In genomic region chr7:4144801-4145470, GRCh38 we compare ENCODE assay signal across 11 cellular contexts.
DNase-seq lines count a peak whose midpoint lies in the region; ATAC-seq and TF ChIP-seq lines count a peak whose summit lies in the region.
"Had no signal": no experiment of that assay in that cellular context is flagged by ENCODE, and none has a peak within 500 bp of the region (broad histone marks: within the 10 kb centered on the region; RNA-seq: fewer than 3 reads in every experiment).

No MANE protein-coding gene starts in this region.

- H3K4me2 ChIP-seq in skeletal muscle satellite cell (ENCODE audit: low read length): peak overlapping the region; percentile 64

- no peak for ATAC-seq in left lobe of liver

- no peak overlapping the region for H3K27ac Mint-ChIP-seq in CD4-positive, alpha-beta memory T cell

- H3K9me3 ChIP-seq in skeletal muscle satellite cell (replicated peaks; ENCODE audit: low read length): no peaks in the 10 kb centered on the region
- no peaks in the 10 kb centered on the region for H3K9me3 ChIP-seq in CD4-positive, alpha-beta memory T cell (ENCODE audit: control insufficient read depth in 1 of 2, low read length in 2 of 2)

- CTCF ChIA-PET in CD4-positive, alpha-beta memory T cell (lab: Charles Lee; ENCODE audit: partially characterized antibody): no interaction called here

- peaks cover 11% of the 10 kb centered on the region for H3K4me1 ChIP-seq in skeletal muscle satellite cell (ENCODE audit: control insufficient read depth, insufficient read depth, low read length)
- no peaks in the 10 kb centered on the region for H3K4me1 ChIP-seq in CD4-positive, alpha-beta memory T cell (ENCODE audit: insufficient read depth, low read length)

- H3K4me1 Mint-ChIP-seq in CD4-positive, alpha-beta memory T cell: peaks cover 0 to 2% (median 0%) of the 10 kb centered on the region in 4 donors

- no peaks in the 10 kb centered on the region for H3K36me3 Mint-ChIP-seq in CD4-positive, alpha-beta memory T cell
- H3K36me3 Mint-ChIP-seq: IgD-negative memory B cell had no signal

- H3K27ac ChIP-seq in coronary artery: no peak overlapping the region
- no peak overlapping the region for H3K27ac ChIP-seq in CD4-positive, alpha-beta memory T cell (ENCODE audit: low read depth, low read length)

- intact Hi-C loops in CD4-positive, alpha-beta memory T cell (cut with micrococcal nuclease): no loop called here

- no peak overlapping the region for H3K4me3 Mint-ChIP-seq in CD4-positive, alpha-beta memory T cell

- no peak overlapping the region for H3K9ac ChIP-seq in skeletal muscle satellite cell (ENCODE audit: low read depth, low read length)

- POLR2A ChIA-PET in CD4-positive, alpha-beta memory T cell (lab: Charles Lee; ENCODE audit: partially characterized antibody): no interaction called here

- no peak for TF ChIP-seq CTCF in coronary artery (IDR thresholded peaks at IDR 0.05)

- H3K36me3 ChIP-seq in skeletal muscle satellite cell (ENCODE audit: insufficient read depth, low read length): peaks cover 3% of the 10 kb centered on the region
- no peaks in the 10 kb centered on the region for H3K36me3 ChIP-seq in CD4-positive, alpha-beta memory T cell (ENCODE audit: insufficient read depth, low read length)

- no peaks in the 10 kb centered on the region for H3K9me3 Mint-ChIP-seq in CD4-positive, alpha-beta memory T cell
- H3K9me3 Mint-ChIP-seq: IgD-negative memory B cell had no signal

- peak; percentile 54 for DNase-seq in NCI-H2227 treated with DMSO at 0.1 percent for 48 hours (lab: John Stamatoyannopoulos, UW)
- no peak for DNase-seq in coronary artery (ENCODE audit: low spot score)
- DNase-seq in iPS-NIHi7 (ENCODE audit: extremely low spot score): peak; percentile 69
- DNase-seq in CD4-positive, alpha-beta memory T cell: no peak
- DNase-seq in activated CD4-positive, CD25-positive, alpha-beta regulatory T cell treated with anti-CD3 and anti-CD28 coated beads, Interleukin-2, amount 50 U/mL, for 72 hours: no peak
- no peak for DNase-seq in NCI-H748 (lab: John Stamatoyannopoulos, UW; ENCODE audit: unreplicated experiment)
- no peak for DNase-seq in left lobe of liver (ENCODE audit: low spot score)
- DNase-seq: kidney glomerular epithelial cell, NCI-H69 had no signal

- H3K4me3 ChIP-seq in coronary artery (peak overlapping the region; percentile 53), skeletal muscle satellite cell (ENCODE audit: low read length) (no peak overlapping the region)
- H3K4me3 ChIP-seq in CD4-positive, alpha-beta memory T cell (ENCODE audit: low read length in 2 of 2): no peak overlapping the region

- peaks cover 2 to 9% of the 10 kb centered on the region in 2 donors for H3K27me3 Mint-ChIP-seq in CD4-positive, alpha-beta memory T cell

- no peaks in the 10 kb centered on the region for H3K27me3 ChIP-seq in skeletal muscle satellite cell (ENCODE audit: control insufficient read depth, insufficient read depth, low read length)
- H3K27me3 ChIP-seq in CD4-positive, alpha-beta memory T cell (ENCODE audit: insufficient read depth, low read length): no peaks in the 10 kb centered on the region

Comparison
In these comparisons a context has a peak if more than half of its experiments do, and no peak if none do; other contexts are left out.
1. DNase-seq: peak in NCI-H2227 treated with DMSO at 0.1 percent for 48 hours (single experiment) and iPS-NIHi7 (single experiment); none in coronary artery (single experiment), CD4-positive, alpha-beta memory T cell (0 of 5), activated CD4-positive, CD25-positive, alpha-beta regulatory T cell treated with anti-CD3 and anti-CD28 coated beads, Interleukin-2, amount 50 U/mL, for 72 hours (single experiment), NCI-H748 (single experiment) and left lobe of liver (single experiment).